In the genomic region with DNA sequence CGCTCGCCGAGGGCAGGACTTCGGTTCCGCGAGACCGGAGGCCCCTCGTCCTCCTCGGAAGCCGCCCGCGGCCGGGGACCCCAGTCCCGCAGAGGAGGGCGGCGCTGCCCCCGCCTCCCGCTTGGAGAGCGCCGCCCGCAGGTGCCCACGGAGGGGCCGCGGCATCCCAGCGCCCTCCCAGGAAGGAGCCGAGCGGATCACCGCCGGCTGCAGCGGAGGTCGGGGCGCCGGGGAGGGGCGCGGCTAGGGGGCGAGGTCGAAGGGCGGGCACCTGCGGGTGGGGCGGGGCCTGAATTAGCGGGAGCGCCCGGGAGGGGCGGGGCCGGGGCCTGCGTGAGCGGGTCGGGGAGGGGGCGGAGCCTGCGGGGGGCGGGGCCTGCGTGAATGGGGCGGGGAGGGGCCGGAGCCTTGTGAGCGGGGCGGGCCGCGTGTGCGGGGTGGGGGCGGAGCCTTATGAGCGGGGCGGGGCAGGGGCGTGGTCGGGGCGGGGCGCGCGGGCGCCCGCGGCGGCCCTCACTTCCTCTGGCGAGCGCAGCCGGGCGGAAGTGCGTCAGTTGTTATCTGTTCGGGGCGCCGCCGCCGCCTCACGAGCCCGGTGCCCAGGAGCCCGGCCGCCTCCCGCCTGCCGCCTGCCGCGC, we compare ENCODE assay signal across 8 cellular contexts. TPM values are rescaled to one million over a fixed set of nuclear protein-coding genes. Genes with fewer than 3 reads are reported as not detected.
DNase-seq lines count a peak whose midpoint lies in the region; ATAC-seq and TF ChIP-seq lines count a peak whose summit lies in the region.

Gene FBRSL1, plus strand, starts transcription at position 550 of the 638 bp plus-strand sequence.

- peak within 1 kb of the TSS; percentile 77 for H3K4me2 ChIP-seq in parathyroid adenoma (ENCODE audit: low read length)

- peaks cover 37% of the 10 kb centered on the region for H3K79me2 ChIP-seq in parathyroid adenoma

- H2AFZ ChIP-seq in parathyroid adenoma, result peak within 1 kb of the TSS; percentile 98

- H3K36me3 ChIP-seq in cardiac muscle cell (no peaks in the 10 kb centered on the region), parathyroid adenoma (ENCODE audit: control insufficient read depth, insufficient read depth, low read length) (no peaks in the 10 kb centered on the region), thyroid gland (no peaks in the 10 kb centered on the region)

- intact Hi-C loops in thyroid gland (cut with DNase I), result loop anchor here (5.0 to 10.0 kb wide), 2 partner anchors 198 to 345 kb away; partner anchors contain the start of genes DDX51, NOC4L, POLE and PXMP2

- TF ChIP-seq CTCF in cardiac muscle cell (IDR thresholded peaks at IDR 0.05; ENCODE audit: low read depth, low read length) (no peak), parathyroid adenoma (IDR thresholded peaks at IDR 0.05) (peak; percentile 21), thyroid gland (IDR thresholded peaks at IDR 0.05) (no peak)

- DNase-seq in NCI-H128 (lab: John Stamatoyannopoulos, UW; ENCODE audit: unreplicated experiment) (peak; percentile 79), T follicular helper cell (ENCODE audit: low read depth) (peak; percentile 94), cardiac muscle cell (ENCODE audit: low read depth in 1 of 2, low spot score in 1 of 2) (peak; percentile 91 to 94), thyroid gland (peak; percentile 83 to 85)
- peak; percentile 78 for DNase-seq in activated naive CD8-positive, alpha-beta T cell treated with anti-CD3 and anti-CD28 coated beads, Interleukin-2, amount 50 U/mL, for 16 hours (ENCODE audit: low read depth, low spot score)

- H3K4me1 ChIP-seq in cardiac muscle cell (ENCODE audit: low read depth), result peaks cover 7% of the 10 kb centered on the region
- H3K4me1 ChIP-seq in parathyroid adenoma, result peaks cover 13% of the 10 kb centered on the region
- H3K4me1 ChIP-seq in thyroid gland, result peaks cover 31 to 38% of the 10 kb centered on the region in 2 donors

- TF ChIP-seq POLR2A in thyroid gland (IDR thresholded peaks at IDR 0.05), result peak in 1 of 2 donors; percentile 60

- H3K9me3 ChIP-seq in cardiac muscle cell (ENCODE audit: low read depth), result no peaks in the 10 kb centered on the region
- no peaks in the 10 kb centered on the region for H3K9me3 ChIP-seq in parathyroid adenoma (ENCODE audit: control insufficient read depth, low read length)
- no peaks in the 10 kb centered on the region for H3K9me3 ChIP-seq in thyroid gland

- H3K27me3 ChIP-seq in cardiac muscle cell, result peaks cover 46% of the 10 kb centered on the region
- no peaks in the 10 kb centered on the region for H3K27me3 ChIP-seq in parathyroid adenoma (ENCODE audit: control insufficient read depth, insufficient read depth, low read length)
- no peaks in the 10 kb centered on the region for H3K27me3 ChIP-seq in thyroid gland

- ATAC-seq in HG02642 (IDR thresholded peaks at IDR 0.05; ENCODE audit: poor library complexity, unreplicated experiment), result peak; percentile 71

- H3K9ac ChIP-seq in parathyroid adenoma, result peak within 1 kb of the TSS; percentile 8

- H3K4me3 ChIP-seq in GM08714 (ENCODE audit: low read length) (peak within 1 kb of the TSS; percentile 70), cardiac muscle cell (peak within 1 kb of the TSS; percentile 53), parathyroid adenoma (ENCODE audit: low read depth, low read length) (peak within 1 kb of the TSS; percentile 53), thyroid gland (replicated peaks in 1 of 3) (peak within 1 kb of the TSS; percentile 44 to 86 (median 75))

- no CpG with 5 or more reads among the region's 90 CpGs for WGBS in thyroid gland, 2 donors

- H3K27ac ChIP-seq in cardiac muscle cell (no peak within 1 kb of the TSS), parathyroid adenoma (no peak within 1 kb of the TSS), thyroid gland (peak within 1 kb of the TSS in 2 of 3 donors; percentile 41 to 74)

RNA-seq across cellular contexts. Expression of gene FBRSL1, which starts in this region (rescaled TPM):
- total RNA-seq in cardiac muscle cell, result 19.9 and 37.3 TPM in 2 replicates
- 45.0 and 52.9 TPM in 2 replicates for polyA plus RNA-seq in cardiac muscle cell
- 10 to 100 TPM in 2 of 4 donors, 1 to 10 TPM in 2; 9.2 to 19.7 (median 12.0) TPM for total RNA-seq in thyroid gland

Comparison
In these comparisons a context has a peak if more than half of its experiments do, and no peak if none do; other contexts are left out.
1. H3K27ac ChIP-seq: peak in thyroid gland (2 of 3); none in cardiac muscle cell (single experiment) and parathyroid adenoma (single experiment).
2. Peak in every context shown above with its lines, with median percentiles within 50 percentile points of each other: H3K4me3 ChIP-seq and DNase-seq.